ENCODE assay signal across 1 cellular context in the genomic region with DNA sequence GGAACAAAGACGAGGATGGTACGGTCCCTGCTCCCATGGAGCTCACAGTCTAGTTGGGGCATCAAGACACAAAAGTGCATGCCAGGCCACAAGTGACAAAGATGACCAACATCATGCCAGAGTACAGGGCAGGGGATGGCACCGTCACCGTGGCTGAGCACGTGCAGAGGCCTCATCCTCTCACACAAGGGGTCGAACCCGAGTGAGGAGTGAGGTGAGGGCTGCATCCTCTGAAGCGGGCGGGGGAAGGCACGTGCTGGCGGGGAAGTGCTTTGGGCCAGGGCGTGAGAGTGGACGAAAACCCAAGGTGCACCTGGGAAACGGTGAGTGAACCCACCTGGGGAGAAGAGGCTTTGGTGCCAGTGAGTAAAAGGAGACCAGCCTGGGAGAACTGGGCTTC.
TF ChIP-seq lines count a peak whose summit lies in the region.

No MANE protein-coding gene starts in this region.

TF ChIP-seq in K562, 482 proteins besides CTCF, POLR2A, EP300 and RAD21:
- TF ChIP-seq, protein P1, sequence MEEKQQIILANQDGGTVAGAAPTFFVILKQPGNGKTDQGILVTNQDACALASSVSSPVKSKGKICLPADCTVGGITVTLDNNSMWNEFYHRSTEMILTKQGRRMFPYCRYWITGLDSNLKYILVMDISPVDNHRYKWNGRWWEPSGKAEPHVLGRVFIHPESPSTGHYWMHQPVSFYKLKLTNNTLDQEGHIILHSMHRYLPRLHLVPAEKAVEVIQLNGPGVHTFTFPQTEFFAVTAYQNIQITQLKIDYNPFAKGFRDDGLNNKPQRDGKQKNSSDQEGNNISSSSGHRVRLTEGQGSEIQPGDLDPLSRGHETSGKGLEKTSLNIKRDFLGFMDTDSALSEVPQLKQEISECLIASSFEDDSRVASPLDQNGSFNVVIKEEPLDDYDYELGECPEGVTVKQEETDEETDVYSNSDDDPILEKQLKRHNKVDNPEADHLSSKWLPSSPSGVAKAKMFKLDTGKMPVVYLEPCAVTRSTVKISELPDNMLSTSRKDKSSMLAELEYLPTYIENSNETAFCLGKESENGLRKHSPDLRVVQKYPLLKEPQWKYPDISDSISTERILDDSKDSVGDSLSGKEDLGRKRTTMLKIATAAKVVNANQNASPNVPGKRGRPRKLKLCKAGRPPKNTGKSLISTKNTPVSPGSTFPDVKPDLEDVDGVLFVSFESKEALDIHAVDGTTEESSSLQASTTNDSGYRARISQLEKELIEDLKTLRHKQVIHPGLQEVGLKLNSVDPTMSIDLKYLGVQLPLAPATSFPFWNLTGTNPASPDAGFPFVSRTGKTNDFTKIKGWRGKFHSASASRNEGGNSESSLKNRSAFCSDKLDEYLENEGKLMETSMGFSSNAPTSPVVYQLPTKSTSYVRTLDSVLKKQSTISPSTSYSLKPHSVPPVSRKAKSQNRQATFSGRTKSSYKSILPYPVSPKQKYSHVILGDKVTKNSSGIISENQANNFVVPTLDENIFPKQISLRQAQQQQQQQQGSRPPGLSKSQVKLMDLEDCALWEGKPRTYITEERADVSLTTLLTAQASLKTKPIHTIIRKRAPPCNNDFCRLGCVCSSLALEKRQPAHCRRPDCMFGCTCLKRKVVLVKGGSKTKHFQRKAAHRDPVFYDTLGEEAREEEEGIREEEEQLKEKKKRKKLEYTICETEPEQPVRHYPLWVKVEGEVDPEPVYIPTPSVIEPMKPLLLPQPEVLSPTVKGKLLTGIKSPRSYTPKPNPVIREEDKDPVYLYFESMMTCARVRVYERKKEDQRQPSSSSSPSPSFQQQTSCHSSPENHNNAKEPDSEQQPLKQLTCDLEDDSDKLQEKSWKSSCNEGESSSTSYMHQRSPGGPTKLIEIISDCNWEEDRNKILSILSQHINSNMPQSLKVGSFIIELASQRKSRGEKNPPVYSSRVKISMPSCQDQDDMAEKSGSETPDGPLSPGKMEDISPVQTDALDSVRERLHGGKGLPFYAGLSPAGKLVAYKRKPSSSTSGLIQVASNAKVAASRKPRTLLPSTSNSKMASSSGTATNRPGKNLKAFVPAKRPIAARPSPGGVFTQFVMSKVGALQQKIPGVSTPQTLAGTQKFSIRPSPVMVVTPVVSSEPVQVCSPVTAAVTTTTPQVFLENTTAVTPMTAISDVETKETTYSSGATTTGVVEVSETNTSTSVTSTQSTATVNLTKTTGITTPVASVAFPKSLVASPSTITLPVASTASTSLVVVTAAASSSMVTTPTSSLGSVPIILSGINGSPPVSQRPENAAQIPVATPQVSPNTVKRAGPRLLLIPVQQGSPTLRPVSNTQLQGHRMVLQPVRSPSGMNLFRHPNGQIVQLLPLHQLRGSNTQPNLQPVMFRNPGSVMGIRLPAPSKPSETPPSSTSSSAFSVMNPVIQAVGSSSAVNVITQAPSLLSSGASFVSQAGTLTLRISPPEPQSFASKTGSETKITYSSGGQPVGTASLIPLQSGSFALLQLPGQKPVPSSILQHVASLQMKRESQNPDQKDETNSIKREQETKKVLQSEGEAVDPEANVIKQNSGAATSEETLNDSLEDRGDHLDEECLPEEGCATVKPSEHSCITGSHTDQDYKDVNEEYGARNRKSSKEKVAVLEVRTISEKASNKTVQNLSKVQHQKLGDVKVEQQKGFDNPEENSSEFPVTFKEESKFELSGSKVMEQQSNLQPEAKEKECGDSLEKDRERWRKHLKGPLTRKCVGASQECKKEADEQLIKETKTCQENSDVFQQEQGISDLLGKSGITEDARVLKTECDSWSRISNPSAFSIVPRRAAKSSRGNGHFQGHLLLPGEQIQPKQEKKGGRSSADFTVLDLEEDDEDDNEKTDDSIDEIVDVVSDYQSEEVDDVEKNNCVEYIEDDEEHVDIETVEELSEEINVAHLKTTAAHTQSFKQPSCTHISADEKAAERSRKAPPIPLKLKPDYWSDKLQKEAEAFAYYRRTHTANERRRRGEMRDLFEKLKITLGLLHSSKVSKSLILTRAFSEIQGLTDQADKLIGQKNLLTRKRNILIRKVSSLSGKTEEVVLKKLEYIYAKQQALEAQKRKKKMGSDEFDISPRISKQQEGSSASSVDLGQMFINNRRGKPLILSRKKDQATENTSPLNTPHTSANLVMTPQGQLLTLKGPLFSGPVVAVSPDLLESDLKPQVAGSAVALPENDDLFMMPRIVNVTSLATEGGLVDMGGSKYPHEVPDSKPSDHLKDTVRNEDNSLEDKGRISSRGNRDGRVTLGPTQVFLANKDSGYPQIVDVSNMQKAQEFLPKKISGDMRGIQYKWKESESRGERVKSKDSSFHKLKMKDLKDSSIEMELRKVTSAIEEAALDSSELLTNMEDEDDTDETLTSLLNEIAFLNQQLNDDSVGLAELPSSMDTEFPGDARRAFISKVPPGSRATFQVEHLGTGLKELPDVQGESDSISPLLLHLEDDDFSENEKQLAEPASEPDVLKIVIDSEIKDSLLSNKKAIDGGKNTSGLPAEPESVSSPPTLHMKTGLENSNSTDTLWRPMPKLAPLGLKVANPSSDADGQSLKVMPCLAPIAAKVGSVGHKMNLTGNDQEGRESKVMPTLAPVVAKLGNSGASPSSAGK (IDR thresholded peaks at IDR 0.05), result peak; percentile 14; the same call in 1 of the 2 replicates
- TF ChIP-seq ZNF354B (CRISPR knock-in tag; IDR thresholded peaks at IDR 0.05) (no peak), PTRF (tag; IDR thresholded peaks at IDR 0.05) (no peak)
- TF ChIP-seq, protein P2, sequence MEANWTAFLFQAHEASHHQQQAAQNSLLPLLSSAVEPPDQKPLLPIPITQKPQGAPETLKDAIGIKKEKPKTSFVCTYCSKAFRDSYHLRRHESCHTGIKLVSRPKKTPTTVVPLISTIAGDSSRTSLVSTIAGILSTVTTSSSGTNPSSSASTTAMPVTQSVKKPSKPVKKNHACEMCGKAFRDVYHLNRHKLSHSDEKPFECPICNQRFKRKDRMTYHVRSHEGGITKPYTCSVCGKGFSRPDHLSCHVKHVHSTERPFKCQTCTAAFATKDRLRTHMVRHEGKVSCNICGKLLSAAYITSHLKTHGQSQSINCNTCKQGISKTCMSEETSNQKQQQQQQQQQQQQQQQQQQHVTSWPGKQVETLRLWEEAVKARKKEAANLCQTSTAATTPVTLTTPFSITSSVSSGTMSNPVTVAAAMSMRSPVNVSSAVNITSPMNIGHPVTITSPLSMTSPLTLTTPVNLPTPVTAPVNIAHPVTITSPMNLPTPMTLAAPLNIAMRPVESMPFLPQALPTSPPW (CRISPR knock-in tag; IDR thresholded peaks at IDR 0.05), result no peak
